Comparison of ENCODE assay signal across 9 cellular contexts in the genomic region with DNA sequence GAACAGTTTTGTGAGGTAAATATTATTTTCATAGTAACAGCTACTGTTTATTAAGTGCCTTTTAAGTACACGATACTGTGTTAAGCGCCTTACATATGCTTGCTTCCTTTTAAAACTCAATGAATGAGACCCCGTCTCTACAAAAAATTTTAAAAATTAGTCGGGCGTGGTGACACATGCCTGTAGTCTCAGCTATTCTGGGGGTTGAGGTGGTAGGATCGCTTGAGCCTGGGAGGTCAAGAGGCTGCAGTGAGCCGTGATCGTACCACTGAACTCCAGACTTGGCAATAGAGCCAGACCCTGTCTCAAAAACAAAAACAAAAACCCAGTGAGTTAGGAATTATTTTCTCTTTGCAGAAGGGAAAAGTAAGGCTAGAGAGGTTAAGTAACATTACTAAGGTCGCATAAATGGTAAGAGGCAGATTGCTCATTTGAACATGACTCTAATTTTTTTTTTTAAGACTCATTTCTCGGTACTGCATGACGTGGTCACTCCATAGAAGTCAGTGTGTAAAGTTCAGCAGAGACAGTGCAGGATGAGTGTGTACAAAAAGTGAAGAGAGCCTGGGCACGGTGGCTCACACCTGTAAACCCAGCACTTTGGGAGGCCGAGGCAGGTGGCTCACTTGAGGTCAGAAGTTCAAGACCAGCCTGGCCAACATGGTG.
DNase-seq lines count a peak whose midpoint lies in the region; ATAC-seq and TF ChIP-seq lines count a peak whose summit lies in the region.
"Had no signal": no experiment of that assay in that cellular context is flagged by ENCODE, and none has a peak within 500 bp of the region (broad histone marks: within the 10 kb centered on the region; RNA-seq: fewer than 3 reads in every experiment).

No MANE protein-coding gene starts in this region.

- H3K27ac ChIP-seq in BLaER1 treated with 17β-estradiol and CSF1 and Interleukin-3, amounts not matched to agents 10 nM and 100 nM, result peak overlapping the region in 9 of 11 experiments; percentile 70 to 87 (median 80); a peak in 17 of 22 replicates
- H3K27ac ChIP-seq in HUES6 (ENCODE audit: low read depth, low read length), result no peak overlapping the region
- no peak overlapping the region for H3K27ac ChIP-seq in muscle layer of colon (ENCODE audit: low read depth, low read length)

- TF ChIP-seq CTCF in astrocyte of the spinal cord (IDR thresholded peaks at IDR 0.05; ENCODE audit: low read depth, low read length), result no peak

- peak overlapping the region in 9 of 10 experiments; percentile 66 to 82 (median 71); a peak in 17 of 20 replicates for H3K4me3 ChIP-seq in BLaER1 treated with 17β-estradiol and CSF1 and Interleukin-3, amounts not matched to agents 10 nM and 100 nM
- H3K4me3 ChIP-seq in HUES6 (ENCODE audit: low read depth, low read length) (peak overlapping the region; percentile 84), astrocyte of the spinal cord (ENCODE audit: low read depth, low read length) (peak overlapping the region; percentile 58), muscle layer of colon (ENCODE audit: low read depth in 1 of 2, low read length in 2 of 2) (peak overlapping the region; percentile 57 to 89)

- no peaks in the 10 kb centered on the region for H4K20me1 ChIP-seq in BLaER1 treated with 17β-estradiol and CSF1 and Interleukin-3, amounts not matched to agents 10 nM and 100 nM

- ATAC-seq in HG03025 (IDR thresholded peaks at IDR 0.05; ENCODE audit: low FRiP score, unreplicated experiment) (no peak), HG03469 (IDR thresholded peaks at IDR 0.05; ENCODE audit: unreplicated experiment) (no peak), GM18867 (IDR thresholded peaks at IDR 0.05; ENCODE audit: unreplicated experiment) (no peak)

- no peaks in the 10 kb centered on the region for H3K9me3 ChIP-seq in BLaER1 treated with 17β-estradiol and CSF1 and Interleukin-3, amounts not matched to agents 10 nM and 100 nM (replicated peaks in 1 of 11)
- H3K9me3 ChIP-seq in HUES6 (ENCODE audit: control insufficient read depth, insufficient read depth, low read depth, low read length), result no peaks in the 10 kb centered on the region
- H3K9me3 ChIP-seq in muscle layer of colon (ENCODE audit: low read length), result no peaks in the 10 kb centered on the region
- H3K9me3 ChIP-seq: gastroesophageal sphincter had no signal

- no peak for DNase-seq in astrocyte of the spinal cord (ENCODE audit: low read depth, low spot score)
- no peak for DNase-seq in cerebellar nuclear complex (lab: John Stamatoyannopoulos, UW)

- H3K4me1 ChIP-seq in BLaER1 treated with 17β-estradiol and CSF1 and Interleukin-3, amounts not matched to agents 10 nM and 100 nM, result peaks cover 19 to 34% (median 20%) of the 10 kb centered on the region in 10 experiments; a peak in 19 of 20 replicates
- H3K4me1 ChIP-seq in HUES6 (ENCODE audit: control insufficient read depth, insufficient read depth, low read length), result no peaks in the 10 kb centered on the region
- H3K4me1 ChIP-seq in muscle layer of colon (ENCODE audit: insufficient read depth, low read length), result peaks cover 7% of the 10 kb centered on the region

- peak overlapping the region; percentile 73 to 94 (median 81) for H3K4me2 ChIP-seq in BLaER1 treated with 17β-estradiol and CSF1 and Interleukin-3, amounts not matched to agents 10 nM and 100 nM

- H3K36me3 ChIP-seq in BLaER1 treated with 17β-estradiol and CSF1 and Interleukin-3, amounts not matched to agents 10 nM and 100 nM, result no peaks in the 10 kb centered on the region
- H3K36me3 ChIP-seq in HUES6 (ENCODE audit: control insufficient read depth, insufficient read depth, low read length), result no peaks in the 10 kb centered on the region
- H3K36me3 ChIP-seq in muscle layer of colon (ENCODE audit: insufficient read depth, low read length), result no peaks in the 10 kb centered on the region
- H3K36me3 ChIP-seq: gastroesophageal sphincter had no signal

- H3K27me3 ChIP-seq in BLaER1 treated with 17β-estradiol and CSF1 and Interleukin-3, amounts not matched to agents 10 nM and 100 nM, result no peaks in the 10 kb centered on the region
- H3K27me3 ChIP-seq in HUES6 (ENCODE audit: control insufficient read depth, insufficient read depth, low read length) (peaks cover 18% of the 10 kb centered on the region), muscle layer of colon (ENCODE audit: control insufficient read depth in 1 of 2, insufficient read depth in 2 of 2, low read length in 2 of 2) (no peaks in the 10 kb centered on the region)
- H3K27me3 ChIP-seq: gastroesophageal sphincter had no signal

- in situ Hi-C loops in astrocyte of the spinal cord (cut with HindIII; ENCODE audit: low sequenced_read_pairs), result no loop called here

- peak overlapping the region in 10 of 11 experiments; percentile 69 to 83 (median 82); a peak in 16 of 22 replicates for H3K9ac ChIP-seq in BLaER1 treated with 17β-estradiol and CSF1 and Interleukin-3, amounts not matched to agents 10 nM and 100 nM
- H3K9ac ChIP-seq in HUES6 (ENCODE audit: low read length) (peak overlapping the region; percentile 94), muscle layer of colon (ENCODE audit: low read length) (no peak overlapping the region)

Comparison
In these comparisons a context has a peak if more than half of its experiments do, and no peak if none do; other contexts are left out.
1. H3K27ac ChIP-seq: peak in BLaER1 treated with 17β-estradiol and CSF1 and Interleukin-3, amounts not matched to agents 10 nM and 100 nM (9 of 11); none in HUES6 (single experiment) and muscle layer of colon (single experiment).
2. Peak in every context shown above with its lines, with median percentiles within 50 percentile points of each other: H3K4me3 ChIP-seq.